ENCODE assay signal across 8 cellular contexts in the genomic region with DNA sequence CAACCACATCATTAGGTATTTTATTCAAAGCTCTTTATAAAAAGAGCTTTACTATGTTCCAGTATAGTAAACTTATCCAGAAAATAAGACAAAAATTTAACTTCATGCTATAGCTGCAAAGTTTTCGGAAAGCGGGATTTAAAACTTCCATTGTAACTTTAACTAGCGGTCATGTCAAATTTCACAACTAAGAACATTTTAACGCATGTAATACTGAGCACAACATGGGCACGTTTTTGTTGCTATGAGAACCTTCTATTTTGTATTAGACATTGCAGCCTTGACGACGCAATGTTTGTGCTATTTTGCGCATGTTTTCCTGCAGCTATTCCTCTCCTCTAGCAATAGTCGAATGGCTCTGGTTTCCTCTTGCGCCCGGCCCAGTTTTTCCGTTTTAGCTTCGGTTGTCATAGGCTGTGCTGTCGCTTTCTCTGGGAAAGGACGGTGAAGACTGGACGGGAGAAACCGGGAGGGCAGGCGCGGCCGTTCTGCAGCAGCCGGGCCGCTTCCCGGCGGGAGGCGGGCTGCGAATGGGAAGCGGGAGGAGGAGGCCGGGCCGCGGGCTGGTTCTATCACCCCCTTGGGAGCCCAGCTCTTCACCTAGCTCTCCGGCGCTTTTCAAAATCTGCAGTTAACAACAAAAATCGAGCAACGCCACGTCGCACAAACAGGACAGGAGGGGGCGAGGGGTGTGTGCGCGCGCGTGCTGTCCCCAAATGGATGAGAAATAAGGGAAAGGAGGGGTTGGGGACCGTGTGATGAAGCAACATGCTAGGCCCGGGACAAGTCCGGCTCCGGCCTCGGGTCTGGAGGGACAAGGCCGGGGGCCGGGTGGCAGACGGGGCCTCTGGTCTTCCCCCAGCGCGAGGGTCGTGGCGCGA.
A peak's percentile ranks its signal among the peaks of the same experiment; 100 is the strongest.
DNase-seq lines count a peak whose midpoint lies in the region; ATAC-seq and TF ChIP-seq lines count a peak whose summit lies in the region.

No MANE protein-coding gene starts in this region.

- peak overlapping the region; percentile 94 for H3K4me3 Mint-ChIP-seq in activated CD4-positive, alpha-beta T cell treated with anti-CD3 and anti-CD28 coated beads, Interleukin-2, amount 10 ng/mL, durations not matched to agents 24 days and 14 days

- ATAC-seq in GM18909 (IDR thresholded peaks at IDR 0.05; ENCODE audit: poor library complexity, unreplicated experiment) (peak; percentile 35), HG03342 (IDR thresholded peaks at IDR 0.05; ENCODE audit: unreplicated experiment) (peak; percentile 26)

- DNase-seq in AG08396 (ENCODE audit: low spot score) (peak; percentile 58), NCI-H345 (lab: John Stamatoyannopoulos, UW) (peak; percentile 74), dermis blood vessel endothelial cell (peak; percentile 96), lower leg skin (ENCODE audit: low spot score in 2 of 2) (peak; percentile 78 to 94)
- DNase-seq in activated CD4-positive, alpha-beta T cell treated with anti-CD3 and anti-CD28 coated beads, Interleukin-2, amount 10 ng/mL, durations not matched to agents 24 days and 14 days: peak; percentile 90
- DNase-seq in stimulated activated CD4-positive, alpha-beta T cell treated with anti-CD3 and anti-CD28 coated beads, TNF-alpha, amount 100 ng/mL, for 24 hours (ENCODE audit: low read depth in 3 of 3): peak; percentile 30 to 46 (median 30)

- no peak for TF ChIP-seq CTCF in lower leg skin (IDR thresholded peaks at IDR 0.05)

- WGBS in lower leg skin, 2 donors: 0 to 1% methylated on average over 49 to 54 of the region's 54 CpGs

- H3K27ac Mint-ChIP-seq in activated CD4-positive, alpha-beta T cell treated with anti-CD3 and anti-CD28 coated beads, Interleukin-2, amount 10 ng/mL, durations not matched to agents 24 days and 14 days: peak overlapping the region; percentile 99

- intact Hi-C loops in activated CD4-positive, alpha-beta T cell treated with anti-CD3 and anti-CD28 coated beads, Interleukin-2, amount 10 ng/mL, durations not matched to agents 24 days and 14 days (cut with micrococcal nuclease): loop anchor here (1.0 to 10.0 kb wide), 11 partner anchors 51 to 1713 kb away; partner anchors contain the start of genes COX20, HNRNPU, SDCCAG8 and SMYD3
- intact Hi-C loops in lower leg skin (cut with DNase I; ENCODE audit: low total_unique reads): loop anchor here (10.0 kb wide), 1 partner anchor 135 kb away; the partner anchor contains the start of gene COX20

- TF ChIP-seq POLR2A in lower leg skin (IDR thresholded peaks at IDR 0.05): no peak

- peak overlapping the region; percentile 36 for H3K4me3 ChIP-seq in lower leg skin (ENCODE audit: low read depth, poor library complexity, severe bottlenecking)

- no peaks in the 10 kb centered on the region for H3K36me3 Mint-ChIP-seq in activated CD4-positive, alpha-beta T cell treated with anti-CD3 and anti-CD28 coated beads, Interleukin-2, amount 10 ng/mL, durations not matched to agents 24 days and 14 days (ENCODE audit: low read depth)

- H3K4me1 Mint-ChIP-seq in activated CD4-positive, alpha-beta T cell treated with anti-CD3 and anti-CD28 coated beads, Interleukin-2, amount 10 ng/mL, durations not matched to agents 24 days and 14 days: peaks cover 17% of the 10 kb centered on the region

- H3K9me3 Mint-ChIP-seq in activated CD4-positive, alpha-beta T cell treated with anti-CD3 and anti-CD28 coated beads, Interleukin-2, amount 10 ng/mL, durations not matched to agents 24 days and 14 days: no peaks in the 10 kb centered on the region

- peaks cover 3% of the 10 kb centered on the region for H3K27me3 Mint-ChIP-seq in activated CD4-positive, alpha-beta T cell treated with anti-CD3 and anti-CD28 coated beads, Interleukin-2, amount 10 ng/mL, durations not matched to agents 24 days and 14 days

Comparison
In these comparisons a context has a peak if more than half of its experiments do, and no peak if none do; other contexts are left out.
1. Peak in every context shown above with its lines: DNase-seq, ATAC-seq and H3K4me3 ChIP-seq.
2. DNase-seq: peak in every context shown above with its lines; median percentile 96 in dermis blood vessel endothelial cell; 90 in activated CD4-positive, alpha-beta T cell treated with anti-CD3 and anti-CD28 coated beads, Interleukin-2, amount 10 ng/mL, durations not matched to agents 24 days and 14 days; 86 in lower leg skin; 74 in NCI-H345; 58 in AG08396; 30 in stimulated activated CD4-positive, alpha-beta T cell treated with anti-CD3 and anti-CD28 coated beads, TNF-alpha, amount 100 ng/mL, for 24 hours.